Comparison of ENCODE assay signal across 9 cellular contexts in genomic region chr7:94654764-94655561, GRCh38. TPM values are rescaled to one million over a fixed set of nuclear protein-coding genes. Genes with fewer than 3 reads are reported as not detected.
DNase-seq lines count a peak whose midpoint lies in the region; ATAC-seq, FAIRE-seq and TF ChIP-seq lines count a peak whose summit lies in the region.
"Had no signal": no experiment of that assay in that cellular context is flagged by ENCODE, and none has a peak within 500 bp of the region (broad histone marks: within the 10 kb centered on the region; RNA-seq: fewer than 3 reads in every experiment).

No MANE protein-coding gene starts in this region.

- BruUV-seq in K562 (replicated peaks; lab: Mats Ljungman, UMichigan) = no TSS peak

- H3K27ac ChIP-seq in K562 (ENCODE audit: extremely low read depth, low read depth, low read length) (no peak overlapping the region), iPS-20b (ENCODE audit: low read length) (no peak overlapping the region)

- H3K4me3 ChIP-seq in K562 (no peak overlapping the region), iPS-20b (ENCODE audit: low read length) (peak overlapping the region; percentile 86), skeletal muscle satellite cell (ENCODE audit: low read length) (peak overlapping the region; percentile 84)

- no peak for TF ChIP-seq CTCF in K562 (IDR thresholded peaks at IDR 0.05 in 2 of 3, conservative IDR thresholded peaks at IDR 0.05 in 1 of 3; ENCODE audit: insufficient read depth in 2 of 3, low read depth in 1 of 3, low read length in 3 of 3)

- CTCF ChIA-PET in K562 (lab: Yijun Ruan, JAX; ENCODE audit: low intra/inter-chr PET ratio) = no interaction called here

- in situ Hi-C loops in K562 (cut with MboI) = no loop called here

- H3K9me1 ChIP-seq in K562 (ENCODE audit: control insufficient read depth, insufficient read depth, low read length) = no peaks in the 10 kb centered on the region

- no peaks in the 10 kb centered on the region for H3K36me3 ChIP-seq in K562 (ENCODE audit: control insufficient read depth, insufficient read depth, low read length)
- H3K36me3 ChIP-seq in iPS-20b (ENCODE audit: insufficient read depth, low read depth, low read length) = no peaks in the 10 kb centered on the region
- H3K36me3 ChIP-seq in skeletal muscle satellite cell (ENCODE audit: insufficient read depth, low read length) = no peaks in the 10 kb centered on the region

- no peaks in the 10 kb centered on the region for H3K79me2 ChIP-seq in K562 (ENCODE audit: control insufficient read depth, insufficient read depth, low read length)

- H2AFZ ChIP-seq in K562 (ENCODE audit: low read depth, low read length) = no peak overlapping the region

- no peak for TF ChIP-seq POLR2A in K562 (conservative IDR thresholded peaks at IDR 0.05)

- TF ChIP-seq RAD21 in K562 (CRISPR knock-in tag; conservative IDR thresholded peaks at IDR 0.05 in 1 of 2, IDR thresholded peaks at IDR 0.05 in 1 of 2) = no peak

- FAIRE-seq in K562 (lab: Jason Lieb, UNC) = no peak
- FAIRE-seq: A204.1 had no signal

- H3K9ac ChIP-seq in K562 (ENCODE audit: insufficient read depth in 1 of 2, low read depth in 2 of 2, low read length in 2 of 2) = no peak overlapping the region
- H3K9ac ChIP-seq in iPS-20b (ENCODE audit: low read depth, low read length) = peak overlapping the region; percentile 71
- peak overlapping the region; percentile 83 for H3K9ac ChIP-seq in skeletal muscle satellite cell (ENCODE audit: low read depth, low read length)

- intact Hi-C loops in K562 (cut with micrococcal nuclease) = loop anchor here (5.0 to 10.0 kb wide), 2 partner anchors 143 to 210 kb away; no protein-coding TSS in a partner anchor

- H3K9me3 ChIP-seq in K562 (replicated peaks; ENCODE audit: control insufficient read depth, insufficient read depth, low read depth, low read length) (0 out of 2 replicates have a peak, but pooled peaks cover 2% of the 10 kb centered on the region), iPS-20b (ENCODE audit: insufficient read depth, low read depth, low read length) (0 out of 2 replicates have a peak, but pooled peaks cover 6% of the 10 kb centered on the region), skeletal muscle satellite cell (replicated peaks; ENCODE audit: low read length) (no peaks in the 10 kb centered on the region)

- 9% methylated on average over 33 of the region's 33 CpGs for WGBS in K562 (ENCODE audit: insufficient coverage, low coverage, missing lambda C conversion rate)

- POLR2A ChIA-PET in K562 (lab: Yijun Ruan, JAX) = no interaction called here

- no peak for TF ChIP-seq EP300 in K562 (IDR thresholded peaks at IDR 0.05; ENCODE audit: low read length)

- no peaks in the 10 kb centered on the region for H4K20me1 ChIP-seq in K562 (replicated peaks; ENCODE audit: control insufficient read depth, insufficient read depth, low read length)

- H3K4me2 ChIP-seq in K562 (ENCODE audit: insufficient read depth, low read length) (no peak overlapping the region), skeletal muscle satellite cell (ENCODE audit: low read length) (peak overlapping the region; percentile 96)

- ATAC-seq in K562 (no peak), GM19351 (IDR thresholded peaks at IDR 0.05; ENCODE audit: unreplicated experiment) (no peak), HG02870 (IDR thresholded peaks at IDR 0.05; ENCODE audit: unreplicated experiment) (no peak)

- peaks cover 0 to 5% of the 10 kb centered on the region in 2 experiments; a peak in 1 of 5 replicates for H3K27me3 ChIP-seq in K562 (ENCODE audit: control insufficient read depth in 2 of 2, insufficient read depth in 2 of 2, low read length in 2 of 2)
- peaks cover 21% of the 10 kb centered on the region for H3K27me3 ChIP-seq in iPS-20b (ENCODE audit: insufficient read depth, low read length)
- H3K27me3 ChIP-seq in skeletal muscle satellite cell (ENCODE audit: control insufficient read depth, insufficient read depth, low read length) = no peaks in the 10 kb centered on the region

- DNase-seq in NCI-H1417 (lab: John Stamatoyannopoulos, UW) = peak; percentile 40 to 80 (median 63)
- DNase-seq in NCI-H1417 treated with DMSO at 0.1 percent for 48 hours (lab: John Stamatoyannopoulos, UW) = no peak
- peak; percentile 75 for DNase-seq in NCI-H2227 (lab: John Stamatoyannopoulos, UW; ENCODE audit: unreplicated experiment)
- DNase-seq in K562 (ENCODE audit: extremely low read depth in 1 of 4, low spot score in 3 of 4) = no peak

- peaks cover 0 to 10% of the 10 kb centered on the region in 2 experiments; a peak in 2 of 5 replicates for H3K4me1 ChIP-seq in K562 (replicated peaks in 1 of 2; ENCODE audit: control insufficient read depth in 2 of 2, insufficient read depth in 2 of 2, low read length in 2 of 2)
- H3K4me1 ChIP-seq in iPS-20b (ENCODE audit: insufficient read depth, low read length) = peaks cover 4% of the 10 kb centered on the region; the same call in 1 of the 2 replicates
- H3K4me1 ChIP-seq in skeletal muscle satellite cell (ENCODE audit: control insufficient read depth, insufficient read depth, low read length) = no peaks in the 10 kb centered on the region

TF ChIP-seq in K562, 482 proteins besides CTCF, POLR2A, EP300 and RAD21:
- TF ChIP-seq CBX2 (IDR thresholded peaks at IDR 0.05; ENCODE audit: insufficient read depth, low read length, poor library complexity, severe bottlenecking) = peak; percentile 73
- no peak for TF ChIP-seq CREB3L1 (IDR thresholded peaks at IDR 0.05; ENCODE audit: borderline replicate concordance, low read depth)
- no peak for TF ChIP-seq ETV6 (IDR thresholded peaks at IDR 0.05; ENCODE audit: borderline replicate concordance in 1 of 2, low read depth in 2 of 2, low read length in 1 of 2)
- no peak for TF ChIP-seq ETV6 (CRISPR knock-in tag; IDR thresholded peaks at IDR 0.05; ENCODE audit: borderline replicate concordance)
- no peak for TF ChIP-seq ERF (CRISPR knock-in tag; IDR thresholded peaks at IDR 0.05)
- TF ChIP-seq GATA2 (CRISPR knock-in tag; IDR thresholded peaks at IDR 0.05) = no peak

RNA-seq across cellular contexts. Expression of gene SGCE, which starts 1.0 kb away (rescaled TPM):
- 0.26 TPM in 1 of 2 replicates, not detected in the other for total RNA-seq in K562 (2011; cell fraction: chromatin; rRNA removed; ENCODE audit: low replicate concordance)
- not detected in 2 replicates for total RNA-seq in K562 (2011; cell fraction: nucleolus; rRNA removed)
- 0.15 TPM in 1 of 2 replicates, not detected in the other for total RNA-seq in K562 (2011; cell fraction: nucleoplasm; rRNA removed)
- total RNA-seq in K562 (2014; rRNA removed) (0.09 TPM in 1 of 2 replicates, not detected in the other), K562 (2014; rRNA removed; fragmentation: Illumina TruSeq; extraction: Trizol) (not detected in 2 replicates), K562 (2015; rRNA removed; fragmentation: Illumina TruSeq; extraction: Trizol) (not detected in 2 replicates), K562 (2021) (0.38 and 0.49 TPM in 2 replicates)
- polyA plus RNA-seq in K562 (2011; rRNA removed) (not detected in 2 replicates), K562 (2014; fragmentation: Illumina TruSeq; extraction: Trizol) (not detected in 2 replicates), K562 (2014; fragmentation: Nextera tagmentation; extraction: Ambion mirVana) (under 1 TPM; 0.18 to 0.46 TPM), K562 (2014; rRNA removed) (not detected in 2 replicates)
- 0.13 and 0.19 TPM in 2 replicates for polyA plus RNA-seq in K562 (2011; cell fraction: cytosol; rRNA removed)
- polyA plus RNA-seq in K562 (2011; cell fraction: nucleus; rRNA removed) = 0.15 TPM in 1 of 2 replicates, not detected in the other
- polyA plus RNA-seq in K562 (2012) = 0.17 TPM in 1 of 2 replicates, not detected in the other
- polyA minus RNA-seq in K562 (2011; rRNA and poly(A)+ RNA removed) = not detected in 2 replicates
- not detected in 2 replicates for polyA minus RNA-seq in K562 (2011; cell fraction: cytosol; rRNA and poly(A)+ RNA removed)
- 0.13 and 0.33 TPM in 2 replicates for polyA minus RNA-seq in K562 (2011; cell fraction: nucleus; rRNA and poly(A)+ RNA removed)
- total RNA-seq in skeletal muscle satellite cell (2012; rRNA removed) = 47.7 and 49.8 TPM in 2 replicates

Comparison
In these comparisons a context has a peak if more than half of its experiments do, and no peak if none do; other contexts are left out.
1. DNase-seq: peak in NCI-H1417 (3 of 3) and NCI-H2227 (single experiment); none in NCI-H1417 treated with DMSO at 0.1 percent for 48 hours (single experiment) and K562 (0 of 4).
2. H3K9ac ChIP-seq: peak in iPS-20b (single experiment) and skeletal muscle satellite cell (single experiment); none in K562 (0 of 2).